In genomic region chr12:109542876-109543275, GRCh38 we compare ENCODE assay signal across 22 cellular contexts.
"Had no signal": no experiment of that assay in that cellular context is flagged by ENCODE, and none has a peak within 500 bp of the region (broad histone marks: within the 10 kb centered on the region; RNA-seq: fewer than 3 reads in every experiment).

No MANE protein-coding gene starts in this region.

- H3K4me3 ChIP-seq: coronary artery, neural progenitor cell, pancreas, spleen, testis, tibial nerve had no signal

- H3K36me3 ChIP-seq: neural progenitor cell, pancreas had no signal

- H3K27me3 ChIP-seq: neural progenitor cell, pancreas, testis had no signal

- H3K9ac ChIP-seq: neural progenitor cell had no signal

- H3K9me3 ChIP-seq: pancreas, spleen, testis, tibial nerve had no signal

- H3K27ac ChIP-seq: coronary artery, neural progenitor cell, pancreas, spleen, testis, tibial nerve had no signal

- ATAC-seq: naive thymus-derived CD4-positive, alpha-beta T cell; pancreas; right cardiac atrium; stimulated activated memory B cell treated with anti-CD40 and anti-IgM and Interleukin-4, amounts not matched to agents 10 μg/mL and 1 μg/mL and 100 μg/mL, for 72 hours had no signal

- H3K4me1 ChIP-seq: neural progenitor cell, pancreas had no signal

- H3K4me2 ChIP-seq: neural progenitor cell had no signal

- DNase-seq: central memory CD4-positive, alpha-beta T cell; effector CD4-positive, alpha-beta T cell; endodermal cell; erythroblast; foreskin melanocyte; head of caudate nucleus; hippocampal formation; kidney glomerular epithelial cell; midbrain; naive thymus-derived CD4-positive, alpha-beta T cell; nucleus accumbens; pancreas; spleen; stimulated activated CD4-positive, alpha-beta T cell treated with anti-CD3 and anti-CD28 coated beads, Interleukin-15, amount 100 ng/mL, for 24 hours; stimulated activated CD4-positive, alpha-beta T cell treated with anti-CD3 and anti-CD28 coated beads, Interleukin-1b, Interleukin-23, amount 100 ng/mL, for 48 hours; stimulated activated CD4-positive, alpha-beta T cell treated with anti-CD3 and anti-CD28 coated beads, Interleukin-4, amount 100 ng/mL, for 24 hours; testis had no signal

- H2AFZ ChIP-seq: neural progenitor cell had no signal
